7 cellular contexts compared by ENCODE assay signal in genomic region chr7:98107313-98107691, GRCh38. TPM values are rescaled to one million over a fixed set of nuclear protein-coding genes. Genes with fewer than 3 reads are reported as not detected.
DNase-seq lines count a peak whose midpoint lies in the region; ATAC-seq and TF ChIP-seq lines count a peak whose summit lies in the region.

No MANE protein-coding gene starts in this region.

- TF ChIP-seq CTCF in GM12864 (IDR thresholded peaks at IDR 0.05; ENCODE audit: low read depth, low read length, missing control alignments) (no peak), glutamatergic neuron (IDR thresholded peaks at IDR 0.05; ENCODE audit: partially characterized antibody, unreplicated experiment) (no peak)

- peak; percentile 3 for ATAC-seq in activated CD8-positive, alpha-beta T cell treated with anti-CD3 and anti-CD28 coated beads, Interleukin-2, amount 10 ng/mL, durations not matched to agents 7 days and 5 days
- no peak for ATAC-seq in GM19397 (IDR thresholded peaks at IDR 0.05; ENCODE audit: unreplicated experiment)

- H3K36me3 ChIP-seq in HUES64 (ENCODE audit: insufficient read depth, low read length) (no peaks in the 10 kb centered on the region), rectal smooth muscle tissue (ENCODE audit: control insufficient read depth, insufficient read depth, low read length) (no peaks in the 10 kb centered on the region)

- H3K4me3 Mint-ChIP-seq in activated CD8-positive, alpha-beta T cell treated with anti-CD3 and anti-CD28 coated beads, Interleukin-2, amount 10 ng/mL, durations not matched to agents 7 days and 5 days: peak overlapping the region; percentile 95
- H3K4me3 Mint-ChIP-seq in glutamatergic neuron (ENCODE audit: unreplicated experiment): peak overlapping the region; percentile 92

- H3K36me3 Mint-ChIP-seq in activated CD8-positive, alpha-beta T cell treated with anti-CD3 and anti-CD28 coated beads, Interleukin-2, amount 10 ng/mL, durations not matched to agents 7 days and 5 days (ENCODE audit: low read depth): peaks cover 2% of the 10 kb centered on the region
- no peaks in the 10 kb centered on the region for H3K36me3 Mint-ChIP-seq in glutamatergic neuron (ENCODE audit: unreplicated experiment)

- 2% methylated on average over 29 of the region's 29 CpGs for WGBS in HUES64

- peak overlapping the region; percentile 79 for H3K27ac Mint-ChIP-seq in activated CD8-positive, alpha-beta T cell treated with anti-CD3 and anti-CD28 coated beads, Interleukin-2, amount 10 ng/mL, durations not matched to agents 7 days and 5 days
- peak overlapping the region; percentile 12 for H3K27ac Mint-ChIP-seq in glutamatergic neuron (ENCODE audit: unreplicated experiment)

- no peaks in the 10 kb centered on the region for H3K27me3 ChIP-seq in HUES64 (ENCODE audit: insufficient read depth, low read length)
- no peaks in the 10 kb centered on the region for H3K27me3 ChIP-seq in rectal smooth muscle tissue (ENCODE audit: control insufficient read depth, insufficient read depth, low read length)

- POLR2A ChIA-PET in activated CD8-positive, alpha-beta T cell treated with anti-CD3 and anti-CD28 coated beads, Interleukin-2, amount 10 ng/mL, durations not matched to agents 7 days and 5 days (lab: Charles Lee): interaction anchor here (1.4 kb wide), 1 partner anchor 25 kb away, joined by 7 read pairs; no protein-coding TSS in a partner anchor

- H3K9me3 Mint-ChIP-seq in activated CD8-positive, alpha-beta T cell treated with anti-CD3 and anti-CD28 coated beads, Interleukin-2, amount 10 ng/mL, durations not matched to agents 7 days and 5 days (ENCODE audit: insufficient read depth): no peaks in the 10 kb centered on the region
- H3K9me3 Mint-ChIP-seq in glutamatergic neuron (ENCODE audit: unreplicated experiment): peaks cover 3% of the 10 kb centered on the region

- H3K9ac ChIP-seq in HUES64 (ENCODE audit: low read depth, low read length) (peak overlapping the region; percentile 88), rectal smooth muscle tissue (ENCODE audit: low read length) (peak overlapping the region; percentile 71)

- H3K4me3 ChIP-seq in GM12864 (ENCODE audit: low read depth, low read length) (peak overlapping the region; percentile 99), HUES64 (ENCODE audit: low read length) (peak overlapping the region; percentile 98), rectal smooth muscle tissue (ENCODE audit: low read length) (peak overlapping the region; percentile 88)

- H3K27ac ChIP-seq in HUES64 (ENCODE audit: low read depth, low read length) (peak overlapping the region; percentile 89; the same call in 1 of the 2 replicates), rectal smooth muscle tissue (ENCODE audit: low read depth, low read length) (no peak overlapping the region)

- H3K4me1 ChIP-seq in HUES64 (ENCODE audit: insufficient read depth, low read length) (peaks cover 31% of the 10 kb centered on the region), rectal smooth muscle tissue (ENCODE audit: control insufficient read depth, insufficient read depth, low read length) (no peaks in the 10 kb centered on the region)

- CTCF ChIA-PET in activated CD8-positive, alpha-beta T cell treated with anti-CD3 and anti-CD28 coated beads, Interleukin-2, amount 10 ng/mL, durations not matched to agents 7 days and 5 days (lab: Charles Lee): interaction anchor here (0.7 to 1.8 kb wide), 6 partner anchors 10 to 86 kb away, joined by 3 to 8 read pairs (median 4); no protein-coding TSS in a partner anchor

- 0 out of 2 replicates have a peak, but pooled peaks cover under 1% of the 10 kb centered on the region for H3K9me3 ChIP-seq in HUES64 (ENCODE audit: insufficient read depth, low read depth, low read length)

- DNase-seq in GM12864 (ENCODE audit: low read depth) (no peak), glutamatergic neuron (peak; percentile 27), AG08396 (ENCODE audit: low spot score) (no peak)
- no peak for DNase-seq in activated CD8-positive, alpha-beta T cell treated with anti-CD3 and anti-CD28 coated beads, Interleukin-2, amount 10 ng/mL, durations not matched to agents 7 days and 5 days

- peaks cover 15% of the 10 kb centered on the region for H3K4me1 Mint-ChIP-seq in activated CD8-positive, alpha-beta T cell treated with anti-CD3 and anti-CD28 coated beads, Interleukin-2, amount 10 ng/mL, durations not matched to agents 7 days and 5 days (ENCODE audit: low read depth)
- peaks cover 9% of the 10 kb centered on the region for H3K4me1 Mint-ChIP-seq in glutamatergic neuron (ENCODE audit: low read depth, unreplicated experiment)

- no peaks in the 10 kb centered on the region for H3K27me3 Mint-ChIP-seq in activated CD8-positive, alpha-beta T cell treated with anti-CD3 and anti-CD28 coated beads, Interleukin-2, amount 10 ng/mL, durations not matched to agents 7 days and 5 days (ENCODE audit: low read depth)
- H3K27me3 Mint-ChIP-seq in glutamatergic neuron (ENCODE audit: unreplicated experiment): peaks cover 2% of the 10 kb centered on the region

RNA-seq across cellular contexts. Expression of gene LMTK2, which starts 0.6 kb away (rescaled TPM):
- 10.1 TPM for polyA plus RNA-seq in HUES64 (2013, experiment 1 of 2)
- polyA plus RNA-seq in HUES64 (2013, experiment 2 of 2): 9.9 TPM
- total RNA-seq in activated CD8-positive, alpha-beta T cell treated with anti-CD3 and anti-CD28 coated beads, Interleukin-2, amount 10 ng/mL, durations not matched to agents 7 days and 5 days: 10 to 100 TPM; 10.2 TPM
- 20.6 TPM for total RNA-seq in glutamatergic neuron (ENCODE audit: unreplicated experiment)
